ENCODE assay signal across 1 cellular context in genomic region chr3:4306091-4306490, GRCh38.
TF ChIP-seq lines count a peak whose summit lies in the region.

No MANE protein-coding gene starts in this region.

TF ChIP-seq in WTC11, 78 proteins besides CTCF, POLR2A, EP300 and RAD21 (continued from another document):
- no peak for TF ChIP-seq ZNF532 (CRISPR knock-in tag; IDR thresholded peaks at IDR 0.05; ENCODE audit: borderline replicate concordance)
- TF ChIP-seq JAZF1 (CRISPR knock-in tag; IDR thresholded peaks at IDR 0.05): no peak
- TF ChIP-seq SP1 (CRISPR knock-in tag; conservative IDR thresholded peaks at IDR 0.05): no peak
